ENCODE assay signal across 19 cellular contexts in the genomic region with DNA sequence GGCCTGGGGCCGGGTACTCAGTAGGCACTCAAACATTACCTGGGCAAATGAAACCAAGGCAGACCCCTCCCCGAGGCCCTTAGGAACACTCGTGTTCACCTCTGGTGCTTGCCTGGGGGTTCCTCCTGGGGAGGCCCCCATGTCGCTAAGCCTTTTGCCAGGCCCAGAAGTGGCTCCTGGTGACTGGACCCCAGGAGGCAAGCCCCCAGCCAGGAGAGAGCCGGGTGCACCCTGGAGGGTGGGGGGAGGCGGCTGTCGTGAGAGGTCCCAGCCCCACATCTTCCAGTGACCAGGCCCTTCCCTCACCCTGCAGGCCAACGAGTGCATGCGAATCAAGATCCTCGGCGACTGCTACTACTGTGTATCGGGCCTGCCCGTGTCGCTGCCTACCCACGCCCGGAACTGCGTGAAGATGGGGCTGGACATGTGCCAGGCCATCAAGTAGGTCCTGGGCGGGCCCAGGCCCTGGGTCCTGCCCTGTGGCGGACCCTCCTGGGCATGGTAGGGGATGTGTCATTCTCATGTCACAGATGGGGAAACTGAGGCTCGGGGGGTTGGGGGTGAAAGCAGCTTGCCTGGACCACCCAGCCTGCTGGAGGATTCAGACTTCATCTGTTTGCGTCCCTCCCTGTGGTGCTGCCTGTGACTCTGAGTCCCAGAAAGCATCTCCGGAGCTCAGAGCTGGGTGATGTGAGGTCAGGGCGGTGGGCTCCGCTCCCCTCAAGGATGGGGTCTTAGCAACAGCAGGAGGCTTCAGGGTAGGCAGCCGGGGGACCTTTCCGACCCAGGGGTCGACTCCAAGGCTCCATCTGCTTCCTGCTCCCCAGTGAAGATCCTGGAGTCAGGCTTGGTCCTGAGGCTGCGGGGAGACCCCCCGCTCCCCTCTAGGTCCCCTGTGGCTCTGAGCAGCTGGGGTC. TPM values are rescaled to one million over a fixed set of nuclear protein-coding genes. Genes with fewer than 3 reads are reported as not detected.
DNase-seq lines count a peak whose midpoint lies in the region; ATAC-seq, FAIRE-seq and TF ChIP-seq lines count a peak whose summit lies in the region.
"Had no signal": no experiment of that assay in that cellular context is flagged by ENCODE, and none has a peak within 500 bp of the region (broad histone marks: within the 10 kb centered on the region; RNA-seq: fewer than 3 reads in every experiment).

No MANE protein-coding gene starts in this region.

- no peak overlapping the region for H3K4me3 ChIP-seq in GM06990 (replicated peaks; ENCODE audit: low read depth, low read length)
- H3K4me3 ChIP-seq in HepG2 (replicated peaks in 1 of 3; ENCODE audit: insufficient read depth in 1 of 3, low read depth in 2 of 3, low read length in 3 of 3), result no peak overlapping the region; a peak in 1 of 6 replicates
- H3K4me3 ChIP-seq in spleen, result no peak overlapping the region
- H3K4me3 ChIP-seq: ovary had no signal

- H3K27me3 Mint-ChIP-seq in T-helper 1 cell treated with Interleukin-12 subunit alpha and Interleukin-12 subunit beta and Interleukin-4 antibody, amounts not matched to agents 30 μg/mL and 1 μg/mL, for 36 hours (ENCODE audit: low read depth), result no peaks in the 10 kb centered on the region

- peak; percentile 6 for DNase-seq in GM06990 (ENCODE audit: extremely low read depth, insufficient read length)
- no peak for DNase-seq in HepG2 (ENCODE audit: low spot score)
- DNase-seq in spleen, result peak; percentile 61
- DNase-seq in NCI-H446 treated with DMSO at 0.1 percent for 48 hours (lab: John Stamatoyannopoulos, UW), result no peak
- DNase-seq in activated CD4-positive, CD25-positive, alpha-beta regulatory T cell treated with anti-CD3 and anti-CD28 coated beads, Interleukin-2, amount 50 U/mL, for 72 hours, result no peak
- DNase-seq: activated CD8-positive, alpha-beta memory T cell treated with anti-CD3 and anti-CD28 coated beads for 24 hours; foreskin keratinocyte; kidney glomerular epithelial cell; NCI-H2081 treated with DMSO at 0.1 percent for 48 hours; NCI-H524 treated with DMSO at 0.1 percent for 48 hours; substantia nigra; T-helper 2 cell had no signal

- intact Hi-C loops in HepG2 (cut with micrococcal nuclease; ENCODE audit: unreplicated experiment), result no loop called here
- intact Hi-C loops in spleen (cut with DNase I; ENCODE audit: low total_unique reads), result no loop called here

- TF ChIP-seq EP300 in HepG2 (IDR thresholded peaks at IDR 0.05; ENCODE audit: low read depth in 2 of 2, low read length in 2 of 2) (no peak), HepG2 (CRISPR knock-in tag; IDR thresholded peaks at IDR 0.05; ENCODE audit: borderline replicate concordance) (no peak)

- ATAC-seq in HepG2 (no peak), HG02571 (IDR thresholded peaks at IDR 0.05; ENCODE audit: unreplicated experiment) (no peak)
- ATAC-seq: foreskin keratinocyte, HCT116 had no signal

- no peak overlapping the region for H2AFZ ChIP-seq in HepG2 (ENCODE audit: low read length)

- no peaks in the 10 kb centered on the region for H3K9me3 Mint-ChIP-seq in T-helper 1 cell treated with Interleukin-12 subunit alpha and Interleukin-12 subunit beta and Interleukin-4 antibody, amounts not matched to agents 30 μg/mL and 1 μg/mL, for 36 hours
- H3K9me3 Mint-ChIP-seq: activated T-helper 2 cell treated with anti-CD3 and anti-CD28 coated beads, Interferon-gamma antibody, Interleukin-2, Interleukin-4, amounts not matched to agents 10 μg/mL and 5 μg/mL and 100 μg/mL, durations not matched to agents 14 hours and 24 hours and 36 hours had no signal

- H3K9me3 ChIP-seq in HepG2 (ENCODE audit: low read length) (no peaks in the 10 kb centered on the region), spleen (no peaks in the 10 kb centered on the region)
- H3K9me3 ChIP-seq: ovary had no signal

- peak overlapping the region; percentile 62 for H3K27ac Mint-ChIP-seq in T-helper 1 cell treated with Interleukin-12 subunit alpha and Interleukin-12 subunit beta and Interleukin-4 antibody, amounts not matched to agents 30 μg/mL and 1 μg/mL, for 36 hours

- BruUV-seq in HepG2 (replicated peaks; lab: Mats Ljungman, UMichigan), result no TSS peak

- POLR2A ChIA-PET in HepG2 (lab: Yijun Ruan, JAX), result interaction anchor here (0.6 kb wide), 1 partner anchor 56 kb away, joined by 4 read pairs; no protein-coding TSS in a partner anchor

- H3K9ac ChIP-seq in HepG2 (ENCODE audit: insufficient read depth, low read depth, low read length), result no peak overlapping the region
- H3K9ac ChIP-seq: KMS-11 had no signal

- peaks cover 2% of the 10 kb centered on the region for H3K4me1 Mint-ChIP-seq in T-helper 1 cell treated with Interleukin-12 subunit alpha and Interleukin-12 subunit beta and Interleukin-4 antibody, amounts not matched to agents 30 μg/mL and 1 μg/mL, for 36 hours (ENCODE audit: low read depth)

- no peak for FAIRE-seq in HepG2 (lab: Jason Lieb, UNC)
- FAIRE-seq: colon had no signal

- CTCF ChIA-PET in HepG2 (lab: Yijun Ruan, JAX; ENCODE audit: low intra/inter-chr PET ratio, low total read pairs), result no interaction called here

- H3K36me3 ChIP-seq in GM06990 (ENCODE audit: control insufficient read depth, insufficient read depth, low read length) (peaks cover 47% of the 10 kb centered on the region), HepG2 (replicated peaks in 1 of 2; ENCODE audit: control insufficient read depth in 1 of 2, insufficient read depth in 2 of 2, low read length in 2 of 2) (no peaks in the 10 kb centered on the region), spleen (peaks cover 0 to 100% (median 78%) of the 10 kb centered on the region in 6 donors)
- H3K36me3 ChIP-seq: ovary had no signal

- peak overlapping the region; percentile 77 for H3K4me2 ChIP-seq in HepG2 (ENCODE audit: low read depth, low read length)
- H3K4me2 ChIP-seq: KMS-11 had no signal

- in situ Hi-C loops in HepG2 (cut with HindIII; ENCODE audit: extremely low pct_ligation_motif_present, low pct_unique_long_range_greater_than_20kb), result no loop called here

- H3K4me1 ChIP-seq in HepG2 (ENCODE audit: insufficient read depth, low read length), result peaks cover 65% of the 10 kb centered on the region
- H3K4me1 ChIP-seq in spleen, result peaks cover 0 to 22% (median 9%) of the 10 kb centered on the region in 6 donors
- H3K4me1 ChIP-seq: foreskin keratinocyte had no signal

- H3K27ac ChIP-seq in HepG2 (ENCODE audit: extremely low read length, insufficient read depth, low read length) (no peak overlapping the region), spleen (peak overlapping the region in 1 of 8 donors; percentile 9)
- H3K27ac ChIP-seq: foreskin keratinocyte, KMS-11, ovary had no signal

- WGBS in HepG2 (ENCODE audit: low lambda C conversion rate), result 72% methylated on average over 27 of the region's 29 CpGs
- 88 to 96% (median 94%) methylated on average over 21 to 29 of the region's 29 CpGs for WGBS in spleen, 5 donors

- peaks cover 19% of the 10 kb centered on the region for H3K36me3 Mint-ChIP-seq in T-helper 1 cell treated with Interleukin-12 subunit alpha and Interleukin-12 subunit beta and Interleukin-4 antibody, amounts not matched to agents 30 μg/mL and 1 μg/mL, for 36 hours (ENCODE audit: low read depth)

- no peak for TF ChIP-seq POLR2A in HepG2 (IDR thresholded peaks at IDR 0.05; ENCODE audit: insufficient read depth in 1 of 2, low read depth in 2 of 2, low read length in 2 of 2)
- TF ChIP-seq POLR2A in spleen (IDR thresholded peaks at IDR 0.05), result no peak

- no peak for TF ChIP-seq RAD21 in HepG2 (CRISPR knock-in tag; IDR thresholded peaks at IDR 0.05)

- no peaks in the 10 kb centered on the region for H4K20me1 ChIP-seq in HepG2 (ENCODE audit: insufficient read depth, low read length)

- no peaks in the 10 kb centered on the region for H3K79me2 ChIP-seq in HepG2 (ENCODE audit: insufficient read depth, low read length)

- no peaks in the 10 kb centered on the region for H3K27me3 ChIP-seq in GM06990 (replicated peaks; ENCODE audit: control insufficient read depth, insufficient read depth, low read length)
- H3K27me3 ChIP-seq in HepG2 (ENCODE audit: control insufficient read depth in 1 of 2, insufficient read depth in 2 of 2, low read length in 2 of 2), result peaks cover 0 to 4% of the 10 kb centered on the region in 2 experiments; a peak in 1 of 5 replicates
- no peaks in the 10 kb centered on the region for H3K27me3 ChIP-seq in spleen (replicated peaks in 1 of 7)
- H3K27me3 ChIP-seq: foreskin keratinocyte, ovary had no signal

- no peak overlapping the region for H3K4me3 Mint-ChIP-seq in T-helper 1 cell treated with Interleukin-12 subunit alpha and Interleukin-12 subunit beta and Interleukin-4 antibody, amounts not matched to agents 30 μg/mL and 1 μg/mL, for 36 hours

- TF ChIP-seq CTCF in GM06990 (IDR thresholded peaks at IDR 0.05; ENCODE audit: insufficient read depth, low read length, poor library complexity, severe bottlenecking) (no peak), HepG2 (CRISPR knock-in tag; IDR thresholded peaks at IDR 0.05) (no peak), spleen (IDR thresholded peaks at IDR 0.05 in 8 of 11, conservative IDR thresholded peaks at IDR 0.05 in 3 of 11) (no peak)

TF ChIP-seq in HepG2, 621 proteins besides CTCF, POLR2A, EP300 and RAD21 (continues in another document):
- peak; percentile 4; the same call in 1 of the 2 replicates for TF ChIP-seq ZNF891 (CRISPR knock-in tag; IDR thresholded peaks at IDR 0.05)

RNA-seq across cellular contexts. Expression of a gene that starts 32.5 kb away (rescaled TPM):
- total RNA-seq in HepG2 (2016; rRNA removed; fragmentation: Illumina TruSeq; extraction: Trizol) (2.3 and 4.3 TPM in 2 replicates), spleen (100 to 1,000 TPM in 5 of 7 donors, 10 to 100 TPM in 2; 68.6 to 158 (median 126) TPM)
- total RNA-seq in HepG2 (2016; cell fraction: cytosol; rRNA removed; fragmentation: Illumina TruSeq; extraction: Trizol; ENCODE audit: low read depth), result 0.51 and 1.3 TPM in 2 replicates
- total RNA-seq in HepG2 (2016; cell fraction: insoluble cytoplasmic fraction; rRNA removed; fragmentation: Illumina TruSeq; extraction: Trizol), result 2.5 and 4.5 TPM in 2 replicates
- total RNA-seq in HepG2 (2016; cell fraction: membrane; rRNA removed; fragmentation: Illumina TruSeq; extraction: Trizol), result 1.1 and 1.8 TPM in 2 replicates
- total RNA-seq in HepG2 (2016; cell fraction: nucleus; rRNA removed; fragmentation: Illumina TruSeq; extraction: Trizol), result 3.9 and 5.9 TPM in 2 replicates
- polyA plus RNA-seq in HepG2 (2011; rRNA removed) (2.2 and 3.7 TPM in 2 replicates), spleen (10 to 100 TPM in 2 of 3 donors, 1 to 10 TPM in 1; 9.8 to 32.3 (median 16.3) TPM)
- 1.2 and 1.5 TPM in 2 replicates for polyA plus RNA-seq in HepG2 (2011; cell fraction: cytosol; rRNA removed)
- 14.6 and 16.9 TPM in 2 replicates for polyA plus RNA-seq in HepG2 (2011; cell fraction: nucleus; rRNA removed)
- 1.7 and 3.0 TPM in 2 replicates for polyA plus RNA-seq in HepG2 (2012)
- polyA plus RNA-seq in HepG2 (2016; cell fraction: cytosol; fragmentation: Illumina TruSeq; extraction: Trizol; ENCODE audit: low read depth), result 0.17 and 0.38 TPM in 2 replicates
- polyA plus RNA-seq in HepG2 (2016; cell fraction: insoluble cytoplasmic fraction; fragmentation: Illumina TruSeq; extraction: Trizol; ENCODE audit: low read depth), result 1.2 and 1.4 TPM in 2 replicates
- polyA plus RNA-seq in HepG2 (2016; cell fraction: membrane; fragmentation: Illumina TruSeq; extraction: Trizol; ENCODE audit: low read depth), result 0.44 and 0.47 TPM in 2 replicates
- polyA plus RNA-seq in HepG2 (2016; cell fraction: nucleus; fragmentation: Illumina TruSeq; extraction: Trizol; ENCODE audit: insufficient read depth, low read depth), result 6.9 and 8.7 TPM in 2 replicates
- 17.5 and 40.6 TPM in 2 replicates for polyA minus RNA-seq in HepG2 (2011; rRNA and poly(A)+ RNA removed; ENCODE audit: low replicate concordance)
- 2.0 and 5.5 TPM in 2 replicates for polyA minus RNA-seq in HepG2 (2011; cell fraction: cytosol; rRNA and poly(A)+ RNA removed)
- polyA minus RNA-seq in HepG2 (2011; cell fraction: nucleus; rRNA and poly(A)+ RNA removed), result 9.0 and 10.2 TPM in 2 replicates

Comparison
In these comparisons a context has a peak if more than half of its experiments do, and no peak if none do; other contexts are left out.
1. DNase-seq: peak in GM06990 (single experiment) and spleen (single experiment); none in HepG2 (single experiment), NCI-H446 treated with DMSO at 0.1 percent for 48 hours (single experiment) and activated CD4-positive, CD25-positive, alpha-beta regulatory T cell treated with anti-CD3 and anti-CD28 coated beads, Interleukin-2, amount 50 U/mL, for 72 hours (single experiment).
2. RNA of a gene that starts 32.5 kb away (total RNA-seq): 68.6 to 158 TPM in spleen; 0.51 to 5.9 TPM in HepG2; every median in the first group is over 10 times any median in the second.